Comparison of ENCODE assay signal across 24 cellular contexts in the genomic region with DNA sequence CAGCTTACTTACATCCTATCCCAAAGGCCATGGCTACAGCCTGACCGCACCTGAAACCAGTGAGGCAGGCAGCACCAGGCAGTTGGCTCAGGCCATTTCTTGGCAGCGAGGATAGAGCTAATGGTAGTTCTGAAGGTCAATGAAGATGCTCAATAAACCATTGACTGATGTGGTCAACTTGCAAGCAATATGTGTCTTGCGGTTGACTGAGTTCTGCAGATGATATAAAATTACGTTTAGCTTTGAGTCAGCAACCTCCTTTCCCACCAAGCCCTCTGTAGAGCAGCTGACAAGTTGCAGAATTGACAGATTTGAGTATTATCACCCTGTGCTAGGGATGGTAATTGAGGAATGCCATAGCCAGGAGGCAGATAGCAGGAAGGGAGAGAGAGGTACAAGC.
DNase-seq lines count a peak whose midpoint lies in the region; ATAC-seq, FAIRE-seq and TF ChIP-seq lines count a peak whose summit lies in the region.
"Had no signal": no experiment of that assay in that cellular context is flagged by ENCODE, and none has a peak within 500 bp of the region (broad histone marks: within the 10 kb centered on the region; RNA-seq: fewer than 3 reads in every experiment).

No MANE protein-coding gene starts in this region.

- CTCF ChIA-PET in GM12878 (lab: Yijun Ruan, JAX) (no interaction called here), mammary epithelial cell (lab: Charles Lee; ENCODE audit: low non-redundant PET) (no interaction called here)

- H3K9ac ChIP-seq in GM12878 (ENCODE audit: control insufficient read depth, insufficient read depth, low read length) (no peak overlapping the region), mammary epithelial cell (ENCODE audit: insufficient read depth, low read length) (no peak overlapping the region)

- peak; percentile 85 for ATAC-seq in GM18867 (IDR thresholded peaks at IDR 0.05; ENCODE audit: unreplicated experiment)
- peak; percentile 46 for ATAC-seq in GM21515 (IDR thresholded peaks at IDR 0.05; ENCODE audit: unreplicated experiment)
- ATAC-seq in HG03108 (IDR thresholded peaks at IDR 0.05; ENCODE audit: unreplicated experiment) = peak; percentile 61
- peak; percentile 68 for ATAC-seq in GM12878
- ATAC-seq in GM18861 (IDR thresholded peaks at IDR 0.05; ENCODE audit: unreplicated experiment) = no peak
- ATAC-seq: foreskin keratinocyte; PC-3; right cardiac atrium; stimulated activated memory B cell treated with anti-CD40 and anti-IgM and Interleukin-4, amounts not matched to agents 10 μg/mL and 1 μg/mL and 100 μg/mL, for 72 hours had no signal

- in situ Hi-C loops in GM12878 (cut with MboI) = no loop called here
- in situ Hi-C loops in mammary epithelial cell (cut with MboI; ENCODE audit: low sequenced_read_pairs in 2 of 2) = no loop called here

- no peaks in the 10 kb centered on the region for H3K36me3 ChIP-seq in GM12878 (ENCODE audit: control insufficient read depth in 2 of 2, insufficient read depth in 2 of 2, low read length in 1 of 2)
- H3K36me3 ChIP-seq in mammary epithelial cell (ENCODE audit: insufficient read depth, low read length) = no peaks in the 10 kb centered on the region
- H3K36me3 ChIP-seq: thoracic aorta had no signal

- H3K9me3 ChIP-seq in GM12878 (replicated peaks; ENCODE audit: control insufficient read depth, insufficient read depth, low read length) = no peaks in the 10 kb centered on the region
- no peaks in the 10 kb centered on the region for H3K9me3 ChIP-seq in mammary epithelial cell (replicated peaks; ENCODE audit: insufficient read depth, low read length)
- H3K9me3 ChIP-seq: thoracic aorta had no signal

- SMC1A ChIA-PET in GM12878 (lab: Charles Lee; ENCODE audit: uncharacterized antibody, unreplicated experiment) = interaction anchor here (0.6 to 1.4 kb wide), 2 partner anchors 8 to 106 kb away, joined by 3 to 4 read pairs; no protein-coding TSS in a partner anchor

- TF ChIP-seq CTCF in GM12878 (IDR thresholded peaks at IDR 0.05 in 2 of 3, conservative IDR thresholded peaks at IDR 0.05 in 1 of 3; ENCODE audit: control insufficient read depth in 2 of 3, extremely low read depth in 1 of 3, insufficient read depth in 1 of 3, low read depth in 3 of 3, low read length in 3 of 3) (no peak), mammary epithelial cell (conservative IDR thresholded peaks at IDR 0.05 in 1 of 2, IDR thresholded peaks at IDR 0.05 in 1 of 2; ENCODE audit: extremely low read depth in 1 of 2, insufficient read depth in 1 of 2, low read depth in 1 of 2, low read length in 2 of 2) (no peak)

- BruUV-seq in GM12878 (replicated peaks; lab: Mats Ljungman, UMichigan) (no TSS peak), mammary epithelial cell (replicated peaks; lab: Mats Ljungman, UMichigan) (no TSS peak)

- dilution Hi-C loops in mammary epithelial cell (cut with HindIII; ENCODE audit: low sequenced_read_pairs) = loop anchor here (5.0 kb wide), 1 partner anchor 99 kb away; no protein-coding TSS in a partner anchor

- TF ChIP-seq POLR2A in GM12878 (IDR thresholded peaks at IDR 0.05; ENCODE audit: low read depth, low read length) = no peak

- H4K20me1 ChIP-seq in GM12878 (ENCODE audit: control insufficient read depth, insufficient read depth) (no peaks in the 10 kb centered on the region), mammary epithelial cell (ENCODE audit: insufficient read depth, low read length) (no peaks in the 10 kb centered on the region)

- H3K4me3 ChIP-seq in GM12878 = no peak overlapping the region
- no peak overlapping the region for H3K4me3 ChIP-seq in mammary epithelial cell (replicated peaks in 1 of 3; ENCODE audit: insufficient read depth in 1 of 3, low read depth in 2 of 3, low read length in 3 of 3)
- H3K4me3 ChIP-seq: dorsolateral prefrontal cortex, thoracic aorta had no signal

- POLR2A ChIA-PET in GM12878 (lab: Charles Lee) = no interaction called here

- H3K4me2 ChIP-seq in GM12878 (ENCODE audit: control insufficient read depth, insufficient read depth) (no peak overlapping the region), mammary epithelial cell (ENCODE audit: insufficient read depth, low read depth, low read length) (no peak overlapping the region)

- intact Hi-C loops in GM12878 (cut with micrococcal nuclease; ENCODE audit: unreplicated experiment) = no loop called here
- intact Hi-C loops in mammary epithelial cell (cut with micrococcal nuclease) = no loop called here

- 2% methylated on average over 4 of the region's 4 CpGs for WGBS in GM12878 (ENCODE audit: insufficient coverage, insufficient replicate concordance, low lambda C conversion rate, missing lambda C conversion rate)
- WGBS in mammary epithelial cell (ENCODE audit: low coverage, missing lambda C conversion rate) = 57% methylated on average over 4 of the region's 4 CpGs

- H3K27ac ChIP-seq in GM12878 (ENCODE audit: control insufficient read depth, insufficient read depth) (no peak overlapping the region), mammary epithelial cell (ENCODE audit: insufficient read depth, low read depth, low read length) (no peak overlapping the region)
- H3K27ac ChIP-seq: dorsolateral prefrontal cortex, epithelial cell of prostate, foreskin keratinocyte, thoracic aorta had no signal

- H2AFZ ChIP-seq in GM12878 (ENCODE audit: control insufficient read depth, low read depth, low read length) (no peak overlapping the region), mammary epithelial cell (ENCODE audit: low read depth, low read length) (no peak overlapping the region)

- H3K27me3 ChIP-seq in GM12878 (replicated peaks in 1 of 2; ENCODE audit: control insufficient read depth in 2 of 2, insufficient read depth in 2 of 2, low read length in 1 of 2) (peaks cover 0 to 2% of the 10 kb centered on the region in 2 experiments; a peak in 1 of 4 replicates), mammary epithelial cell (ENCODE audit: insufficient read depth, low read length) (no peaks in the 10 kb centered on the region)
- H3K27me3 ChIP-seq: dorsolateral prefrontal cortex, foreskin keratinocyte had no signal

- peak; percentile 3 for DNase-seq in GM12878 (ENCODE audit: low read depth, low spot score)
- no peak for DNase-seq in NCI-H2107 treated with DMSO at 0.1 percent for 48 hours (lab: John Stamatoyannopoulos, UW; ENCODE audit: unreplicated experiment)
- no peak for DNase-seq in mammary epithelial cell
- DNase-seq: activated CD4-positive, alpha-beta T cell treated with anti-CD3 and anti-CD28 coated beads, Interleukin-2, amount 10 ng/mL, durations not matched to agents 24 days and 14 days; CD4-positive, alpha-beta memory T cell; DMS53; dorsolateral prefrontal cortex; foreskin keratinocyte; HFFc6; hypothalamus; NCI-H1436 treated with DMSO at 0.1 percent for 48 hours; NCI-H82; PC-3; right cardiac atrium; SIG-M5 had no signal

- RAD21 ChIA-PET in GM12878 (lab: Charles Lee; ENCODE audit: unreplicated experiment) = no interaction called here

- FAIRE-seq in GM12878 (lab: Jason Lieb, UNC) = no peak
- FAIRE-seq: bronchial epithelial cell, keratinocyte had no signal

- H3K4me1 ChIP-seq in GM12878 (ENCODE audit: control insufficient read depth, insufficient read depth, low read length) (no peaks in the 10 kb centered on the region), mammary epithelial cell (ENCODE audit: insufficient read depth, low read length) (no peaks in the 10 kb centered on the region)
- H3K4me1 ChIP-seq: foreskin keratinocyte had no signal

- no peak for TF ChIP-seq EP300 in GM12878 (IDR thresholded peaks at IDR 0.05; ENCODE audit: borderline replicate concordance in 1 of 2, control insufficient read depth in 1 of 2, low read depth in 2 of 2, low read length in 2 of 2)

- no peak for TF ChIP-seq RAD21 in GM12878 (IDR thresholded peaks at IDR 0.05; ENCODE audit: insufficient read depth, low read depth, low read length)

- H3K79me2 ChIP-seq in GM12878 (ENCODE audit: control insufficient read depth, insufficient read depth, low read length) (no peaks in the 10 kb centered on the region), mammary epithelial cell (ENCODE audit: insufficient read depth, low read length) (no peaks in the 10 kb centered on the region)

TF ChIP-seq in GM12878, 131 proteins besides CTCF, POLR2A, EP300 and RAD21 (continues in another document):
- TF ChIP-seq CHD4 (IDR thresholded peaks at IDR 0.05) (no peak), RB1 (IDR thresholded peaks at IDR 0.05; ENCODE audit: borderline replicate concordance) (no peak), SMAD1 (IDR thresholded peaks at IDR 0.05; ENCODE audit: low read depth, partially characterized antibody) (no peak), JUNB (IDR thresholded peaks at IDR 0.05) (peak; percentile 51; the same call in 1 of the 2 replicates), RBBP5 (conservative IDR thresholded peaks at IDR 0.05) (no peak)
- TF ChIP-seq, protein P1, sequence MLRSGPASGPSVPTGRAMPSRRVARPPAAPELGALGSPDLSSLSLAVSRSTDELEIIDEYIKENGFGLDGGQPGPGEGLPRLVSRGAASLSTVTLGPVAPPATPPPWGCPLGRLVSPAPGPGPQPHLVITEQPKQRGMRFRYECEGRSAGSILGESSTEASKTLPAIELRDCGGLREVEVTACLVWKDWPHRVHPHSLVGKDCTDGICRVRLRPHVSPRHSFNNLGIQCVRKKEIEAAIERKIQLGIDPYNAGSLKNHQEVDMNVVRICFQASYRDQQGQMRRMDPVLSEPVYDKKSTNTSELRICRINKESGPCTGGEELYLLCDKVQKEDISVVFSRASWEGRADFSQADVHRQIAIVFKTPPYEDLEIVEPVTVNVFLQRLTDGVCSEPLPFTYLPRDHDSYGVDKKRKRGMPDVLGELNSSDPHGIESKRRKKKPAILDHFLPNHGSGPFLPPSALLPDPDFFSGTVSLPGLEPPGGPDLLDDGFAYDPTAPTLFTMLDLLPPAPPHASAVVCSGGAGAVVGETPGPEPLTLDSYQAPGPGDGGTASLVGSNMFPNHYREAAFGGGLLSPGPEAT (IDR thresholded peaks at IDR 0.05; ENCODE audit: low read depth) = no peak
